ENCODE assay signal across 15 cellular contexts in genomic region chr6:39041072-39041471, GRCh38. TPM values are rescaled to one million over a fixed set of nuclear protein-coding genes. Genes with fewer than 3 reads are reported as not detected.
"Had no signal": no experiment of that assay in that cellular context is flagged by ENCODE, and none has a peak within 500 bp of the region (broad histone marks: within the 10 kb centered on the region; RNA-seq: fewer than 3 reads in every experiment).

No MANE protein-coding gene starts in this region.

- H3K36me3 ChIP-seq: adrenal gland had no signal

- H3K4me1 ChIP-seq: adrenal gland had no signal

- H3K4me3 ChIP-seq: adrenal gland had no signal

- H3K27ac ChIP-seq: adrenal gland, epithelial cell of prostate had no signal

- H3K9me3 ChIP-seq: adrenal gland had no signal

- DNase-seq: activated CD4-positive, alpha-beta T cell treated with anti-CD3 and anti-CD28 coated beads, Interleukin-2, amount 50 U/mL, for 4 hours; activated naive CD4-positive, alpha-beta T cell treated with anti-CD3 and anti-CD28 coated beads, Interleukin-2, amount 50 U/mL, for 16 hours; activated T-cell treated with anti-CD3 and anti-CD28 coated beads, Interleukin-2, amount 50 U/mL, for 1 hour; adrenal gland; foreskin melanocyte; kidney glomerular epithelial cell; mesendoderm; nucleus accumbens; posterior cingulate gyrus; stimulated activated CD4-positive, alpha-beta T cell treated with anti-CD3 and anti-CD28 coated beads, Interleukin-2, amount 100 ng/mL, for 48 hours; stimulated activated naive CD4-positive, alpha-beta T cell treated with Interleukin-2 at 50 U/mL for 16 hours had no signal

RNA-seq across cellular contexts. Expression of gene GLP1R, which starts 7.5 kb away (rescaled TPM):
- total RNA-seq: dermis microvascular lymphatic vessel endothelial cell, fibroblast of lung, liver had no signal
- polyA plus RNA-seq: fibroblast of lung, liver had no signal
